In the genomic region with DNA sequence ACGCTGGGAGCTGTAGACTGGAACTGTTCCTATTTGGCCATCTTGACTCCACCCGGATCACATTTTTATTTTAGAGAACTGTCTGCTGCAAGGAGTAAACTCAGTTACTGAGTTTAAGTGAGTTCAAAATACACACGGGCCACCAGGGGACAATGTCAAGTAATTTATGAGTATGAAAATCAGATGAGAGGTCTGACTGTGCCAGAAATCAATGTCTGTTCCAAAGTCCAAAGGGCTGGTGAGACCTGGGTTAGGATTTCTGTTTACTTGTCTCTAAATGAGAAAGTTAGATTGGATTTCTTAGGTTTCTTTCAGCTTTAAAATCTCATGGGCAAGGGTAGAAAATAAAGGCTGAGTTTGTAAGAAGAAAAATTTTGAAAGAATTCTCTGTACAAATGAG, we compare ENCODE assay signal across 24 cellular contexts.
DNase-seq lines count a peak whose midpoint lies in the region; ATAC-seq and TF ChIP-seq lines count a peak whose summit lies in the region.
"Had no signal": no experiment of that assay in that cellular context is flagged by ENCODE, and none has a peak within 500 bp of the region (broad histone marks: within the 10 kb centered on the region; RNA-seq: fewer than 3 reads in every experiment).

No MANE protein-coding gene starts in this region.

- H3K4me3 Mint-ChIP-seq in progenitor cell of endocrine pancreas (ENCODE audit: low read depth) = no peak overlapping the region
- H3K4me3 Mint-ChIP-seq: CD14-positive monocyte; CD8-positive, alpha-beta memory T cell had no signal

- intact Hi-C loops in esophagus muscularis mucosa (cut with DNase I) = no loop called here

- TF ChIP-seq CTCF in 22Rv1 (IDR thresholded peaks at IDR 0.05) = no peak
- TF ChIP-seq CTCF in liver (IDR thresholded peaks at IDR 0.05; ENCODE audit: low read depth, low read length, missing input control) = no peak
- no peak for TF ChIP-seq CTCF in progenitor cell of endocrine pancreas (IDR thresholded peaks at IDR 0.05; ENCODE audit: unreplicated experiment)
- no peak for TF ChIP-seq CTCF in esophagus muscularis mucosa (IDR thresholded peaks at IDR 0.05)

- H3K9me3 ChIP-seq in liver (ENCODE audit: control insufficient read depth in 4 of 4, low read length in 3 of 4) = no peaks in the 10 kb centered on the region
- H3K9me3 ChIP-seq in esophagus muscularis mucosa = no peaks in the 10 kb centered on the region
- H3K9me3 ChIP-seq: BE2C, MG63 had no signal

- H3K27me3 Mint-ChIP-seq in progenitor cell of endocrine pancreas = no peaks in the 10 kb centered on the region

- peak overlapping the region; percentile 16 for H3K27ac Mint-ChIP-seq in progenitor cell of endocrine pancreas
- H3K27ac Mint-ChIP-seq: CD14-positive monocyte; CD8-positive, alpha-beta memory T cell had no signal

- no peak overlapping the region for H3K4me3 ChIP-seq in liver (ENCODE audit: low read depth in 1 of 3, low read length in 3 of 3)
- no peak overlapping the region for H3K4me3 ChIP-seq in esophagus muscularis mucosa
- H3K4me3 ChIP-seq: MG63 had no signal

- peaks cover 17% of the 10 kb centered on the region for H3K4me1 Mint-ChIP-seq in progenitor cell of endocrine pancreas (ENCODE audit: low read depth)
- H3K4me1 Mint-ChIP-seq: CD14-positive monocyte; CD8-positive, alpha-beta memory T cell had no signal

- TF ChIP-seq EP300 in esophagus muscularis mucosa (IDR thresholded peaks at IDR 0.05) = no peak

- peaks cover 21% of the 10 kb centered on the region for H3K9me3 Mint-ChIP-seq in progenitor cell of endocrine pancreas (ENCODE audit: low read depth)

- H3K27ac ChIP-seq in 22Rv1 = peak overlapping the region; percentile 52
- H3K27ac ChIP-seq in liver (ENCODE audit: low read depth in 1 of 2, low read length in 2 of 2) = no peak overlapping the region
- no peak overlapping the region for H3K27ac ChIP-seq in esophagus muscularis mucosa (replicated peaks in 1 of 4)

- no peak for TF ChIP-seq RAD21 in liver (IDR thresholded peaks at IDR 0.05)

- TF ChIP-seq POLR2A in esophagus muscularis mucosa (IDR thresholded peaks at IDR 0.05; ENCODE audit: low read depth) = no peak

- WGBS in liver = 43% methylated on average over 3 of the region's 3 CpGs
- 85% methylated on average over 3 of the region's 3 CpGs for WGBS in esophagus muscularis mucosa

- H3K36me3 ChIP-seq in liver (ENCODE audit: control insufficient read depth in 4 of 4, insufficient read depth in 3 of 4, low read depth in 1 of 4, low read length in 3 of 4) (no peaks in the 10 kb centered on the region), esophagus muscularis mucosa (no peaks in the 10 kb centered on the region)
- H3K36me3 ChIP-seq: BE2C, MG63 had no signal

- H3K36me3 Mint-ChIP-seq in progenitor cell of endocrine pancreas (ENCODE audit: insufficient read depth) = peaks cover 6% of the 10 kb centered on the region
- H3K36me3 Mint-ChIP-seq: CD14-positive monocyte; CD8-positive, alpha-beta memory T cell had no signal

- H3K27me3 ChIP-seq in liver (ENCODE audit: control insufficient read depth in 4 of 4, insufficient read depth in 4 of 4, low read length in 3 of 4) (no peaks in the 10 kb centered on the region), esophagus muscularis mucosa (no peaks in the 10 kb centered on the region)
- H3K27me3 ChIP-seq: BE2C, MG63 had no signal

- DNase-seq in NCI-H526 treated with DMSO at 0.1 percent for 48 hours (lab: John Stamatoyannopoulos, UW) (peak; percentile 40), progenitor cell of endocrine pancreas (ENCODE audit: low spot score, unreplicated experiment) (no peak), esophagus muscularis mucosa (ENCODE audit: extremely low spot score) (no peak)
- DNase-seq: 8988T; ACHN; BE2C; CD8-positive, alpha-beta memory T cell; DMS153; DND-41; HCEC 1CT; KBM-7; MG63; NCI-H1105 treated with DMSO at 0.1 percent for 48 hours; NCI-H146; NCI-H1930; NCI-H446; NCI-H524 treated with DMSO at 0.1 percent for 48 hours; RPMI8226; SHP77 had no signal

- no peak overlapping the region for H3K9ac ChIP-seq in liver (ENCODE audit: low read depth in 1 of 2, low read length in 2 of 2)

- H3K4me1 ChIP-seq in liver (ENCODE audit: control insufficient read depth in 4 of 4, insufficient read depth in 4 of 4, low read length in 3 of 4) (peaks cover 2 to 9% (median 6%) of the 10 kb centered on the region in 4 donors), esophagus muscularis mucosa (no peaks in the 10 kb centered on the region)
- H3K4me1 ChIP-seq: BE2C had no signal

- ATAC-seq in GM21619 (IDR thresholded peaks at IDR 0.05; ENCODE audit: unreplicated experiment) (no peak), HG03342 (IDR thresholded peaks at IDR 0.05; ENCODE audit: unreplicated experiment) (no peak)

TF ChIP-seq in liver, 16 proteins besides CTCF, POLR2A, EP300 and RAD21:
- TF ChIP-seq YY1 (IDR thresholded peaks at IDR 0.05) = no peak
- peak; percentile 45 for TF ChIP-seq HNF4G (IDR thresholded peaks at IDR 0.05)
- TF ChIP-seq HNF4A (conservative IDR thresholded peaks at IDR 0.05) = peak; percentile 70 to 73
